ENCODE assay signal across 22 cellular contexts in genomic region chr6:35679399-35679798, GRCh38. TPM values are rescaled to one million over a fixed set of nuclear protein-coding genes. Genes with fewer than 3 reads are reported as not detected.
DNase-seq lines count a peak whose midpoint lies in the region; ATAC-seq and TF ChIP-seq lines count a peak whose summit lies in the region.
"Had no signal": no experiment of that assay in that cellular context is flagged by ENCODE, and none has a peak within 500 bp of the region (broad histone marks: within the 10 kb centered on the region; RNA-seq: fewer than 3 reads in every experiment).

No MANE protein-coding gene starts in this region.

- H4K20me1 ChIP-seq in mammary epithelial cell (ENCODE audit: insufficient read depth, low read length): no peaks in the 10 kb centered on the region

- H3K4me2 ChIP-seq in mammary epithelial cell (ENCODE audit: insufficient read depth, low read depth, low read length): no peak overlapping the region

- POLR2A ChIA-PET in activated CD4-positive, alpha-beta memory T cell treated with anti-CD3 and anti-CD28 coated beads for 36 hours (lab: Charles Lee): interaction anchor here (2.7 kb wide), 1 partner anchor 12 kb away, joined by 12 read pairs; no protein-coding TSS in a partner anchor
- POLR2A ChIA-PET in activated CD4-positive, alpha-beta memory T cell treated with anti-CD3 and anti-CD28 coated beads, Interleukin-2, amount 10 ng/mL, durations not matched to agents 7 days and 5 days (lab: Charles Lee): interaction anchor here (0.6 to 2.4 kb wide), 2 partner anchors 10 kb away, joined by 4 to 9 read pairs; no protein-coding TSS in a partner anchor
- POLR2A ChIA-PET in MCF 10A (lab: Yijun Ruan, JAX): interaction anchor here (0.9 to 25.9 kb wide), 7 partner anchors 5 to 89 kb away, joined by 3 to 1351 read pairs (median 137); partner anchors contain the start of genes ARMC12 and FKBP5
- POLR2A ChIA-PET in GM10248 (lab: Yijun Ruan, JAX): no interaction called here

- no peaks in the 10 kb centered on the region for H3K27me3 Mint-ChIP-seq in activated CD4-positive, alpha-beta memory T cell treated with anti-CD3 and anti-CD28 coated beads for 36 hours
- no peaks in the 10 kb centered on the region for H3K27me3 Mint-ChIP-seq in activated CD4-positive, alpha-beta memory T cell treated with anti-CD3 and anti-CD28 coated beads, Interleukin-2, amount 10 ng/mL, durations not matched to agents 7 days and 5 days
- no peaks in the 10 kb centered on the region for H3K27me3 Mint-ChIP-seq in MCF 10A (ENCODE audit: insufficient read depth, unreplicated experiment)
- no peaks in the 10 kb centered on the region for H3K27me3 Mint-ChIP-seq in activated T-helper 17 cell treated with anti-CD3 and anti-CD28 coated beads, Interleukin-2, amount 50 U/mL, for 72 hours

- in situ Hi-C loops in mammary epithelial cell (cut with MboI; ENCODE audit: low sequenced_read_pairs in 2 of 2): no loop called here

- H3K9ac ChIP-seq in mammary epithelial cell (ENCODE audit: insufficient read depth, low read length): no peak overlapping the region

- H3K9me3 Mint-ChIP-seq in activated CD4-positive, alpha-beta memory T cell treated with anti-CD3 and anti-CD28 coated beads for 36 hours: peaks cover 2% of the 10 kb centered on the region
- H3K9me3 Mint-ChIP-seq in activated CD4-positive, alpha-beta memory T cell treated with anti-CD3 and anti-CD28 coated beads, Interleukin-2, amount 10 ng/mL, durations not matched to agents 7 days and 5 days: peaks cover 2% of the 10 kb centered on the region
- no peaks in the 10 kb centered on the region for H3K9me3 Mint-ChIP-seq in MCF 10A (ENCODE audit: unreplicated experiment)
- H3K9me3 Mint-ChIP-seq in activated T-helper 17 cell treated with anti-CD3 and anti-CD28 coated beads, Interleukin-2, amount 50 U/mL, for 72 hours: no peaks in the 10 kb centered on the region

- H3K36me3 Mint-ChIP-seq in activated CD4-positive, alpha-beta memory T cell treated with anti-CD3 and anti-CD28 coated beads for 36 hours: peaks cover 28% of the 10 kb centered on the region
- H3K36me3 Mint-ChIP-seq in activated CD4-positive, alpha-beta memory T cell treated with anti-CD3 and anti-CD28 coated beads, Interleukin-2, amount 10 ng/mL, durations not matched to agents 7 days and 5 days (ENCODE audit: low read depth): peaks cover 31% of the 10 kb centered on the region
- peaks cover 100% of the 10 kb centered on the region for H3K36me3 Mint-ChIP-seq in MCF 10A (ENCODE audit: insufficient read depth, unreplicated experiment)
- H3K36me3 Mint-ChIP-seq in activated T-helper 17 cell treated with anti-CD3 and anti-CD28 coated beads, Interleukin-2, amount 50 U/mL, for 72 hours (ENCODE audit: low read depth): peaks cover 59% of the 10 kb centered on the region

- CTCF ChIA-PET in activated CD4-positive, alpha-beta memory T cell treated with anti-CD3 and anti-CD28 coated beads for 36 hours (lab: Charles Lee): interaction anchor here (1.2 to 6.5 kb wide), 2 partner anchors 57 to 95 kb away, joined by 3 to 45 read pairs; partner anchors contain the start of gene ARMC12
- CTCF ChIA-PET in activated CD4-positive, alpha-beta memory T cell treated with anti-CD3 and anti-CD28 coated beads, Interleukin-2, amount 10 ng/mL, durations not matched to agents 7 days and 5 days (lab: Charles Lee): interaction anchor here (4.2 kb wide), 1 partner anchor 58 kb away, joined by 22 read pairs; the partner anchor contains the start of gene ARMC12
- CTCF ChIA-PET in MCF 10A (lab: Yijun Ruan, JAX): interaction anchor here (0.7 kb wide), 2 partner anchors 56 to 57 kb away, joined by 3 read pairs; partner anchors contain the start of gene ARMC12
- CTCF ChIA-PET in mammary epithelial cell (lab: Charles Lee; ENCODE audit: low non-redundant PET): no interaction called here
- CTCF ChIA-PET in GM10248 (lab: Yijun Ruan, JAX): interaction anchor here (4.3 kb wide), 1 partner anchor 57 kb away, joined by 13 read pairs; the partner anchor contains the start of gene ARMC12

- peak overlapping the region; percentile 40 for H3K27ac Mint-ChIP-seq in activated CD4-positive, alpha-beta memory T cell treated with anti-CD3 and anti-CD28 coated beads for 36 hours
- H3K27ac Mint-ChIP-seq in activated CD4-positive, alpha-beta memory T cell treated with anti-CD3 and anti-CD28 coated beads, Interleukin-2, amount 10 ng/mL, durations not matched to agents 7 days and 5 days: no peak overlapping the region
- H3K27ac Mint-ChIP-seq in MCF 10A (ENCODE audit: low read depth, unreplicated experiment): no peak overlapping the region
- peak overlapping the region; percentile 80 for H3K27ac Mint-ChIP-seq in activated T-helper 17 cell treated with anti-CD3 and anti-CD28 coated beads, Interleukin-2, amount 50 U/mL, for 72 hours

- H3K9me3 ChIP-seq in mammary epithelial cell (replicated peaks; ENCODE audit: insufficient read depth, low read length) (peaks cover 2% of the 10 kb centered on the region), psoas muscle (no peaks in the 10 kb centered on the region)
- H3K9me3 ChIP-seq: SJCRH30 had no signal

- no peak overlapping the region for H3K27ac ChIP-seq in mammary epithelial cell (ENCODE audit: insufficient read depth, low read depth, low read length)
- peak overlapping the region; percentile 8 for H3K27ac ChIP-seq in psoas muscle
- H3K27ac ChIP-seq: 22Rv1, SJCRH30 had no signal

- H3K4me3 Mint-ChIP-seq in activated CD4-positive, alpha-beta memory T cell treated with anti-CD3 and anti-CD28 coated beads for 36 hours: no peak overlapping the region
- H3K4me3 Mint-ChIP-seq in activated CD4-positive, alpha-beta memory T cell treated with anti-CD3 and anti-CD28 coated beads, Interleukin-2, amount 10 ng/mL, durations not matched to agents 7 days and 5 days: no peak overlapping the region
- H3K4me3 Mint-ChIP-seq in MCF 10A (ENCODE audit: unreplicated experiment): peak overlapping the region; percentile 52
- H3K4me3 Mint-ChIP-seq in activated T-helper 17 cell treated with anti-CD3 and anti-CD28 coated beads, Interleukin-2, amount 50 U/mL, for 72 hours: peak overlapping the region; percentile 71

- WGBS in mammary epithelial cell (ENCODE audit: low coverage, missing lambda C conversion rate): 100% methylated on average over 1 of the region's 1 CpG
- 98 to 100% (median 98%) methylated on average over 1 of the region's 1 CpG for WGBS in psoas muscle, 3 donors

- DNase-seq in activated CD4-positive, alpha-beta memory T cell treated with anti-CD3 and anti-CD28 coated beads for 36 hours: no peak
- DNase-seq in activated CD4-positive, alpha-beta memory T cell treated with anti-CD3 and anti-CD28 coated beads, Interleukin-2, amount 10 ng/mL, durations not matched to agents 7 days and 5 days: no peak
- DNase-seq in MCF 10A (ENCODE audit: unreplicated experiment) (no peak), mammary epithelial cell (no peak), psoas muscle (no peak), AG20443 (ENCODE audit: low spot score) (no peak), GM10248 (ENCODE audit: extremely low spot score) (no peak)
- DNase-seq: AML-193, C1 segment of cervical spinal cord, EL, GF-D8, H7, IMR-90, NCI-H1694, NCI-H2081, NCI-H2171, NCI-H345, NCI-H524, SJCRH30 had no signal

- H3K79me2 ChIP-seq in mammary epithelial cell (ENCODE audit: insufficient read depth, low read length): peaks cover 98% of the 10 kb centered on the region

- TF ChIP-seq CTCF in MCF 10A (IDR thresholded peaks at IDR 0.05; ENCODE audit: unreplicated experiment) (no peak), mammary epithelial cell (conservative IDR thresholded peaks at IDR 0.05 in 1 of 2, IDR thresholded peaks at IDR 0.05 in 1 of 2; ENCODE audit: extremely low read depth in 1 of 2, insufficient read depth in 1 of 2, low read depth in 1 of 2, low read length in 2 of 2) (no peak), psoas muscle (IDR thresholded peaks at IDR 0.05) (no peak), GM10248 (IDR thresholded peaks at IDR 0.05; ENCODE audit: control extremely low read depth, extremely low read depth, low read depth, missing control alignments) (no peak)

- intact Hi-C loops in activated CD4-positive, alpha-beta memory T cell treated with anti-CD3 and anti-CD28 coated beads for 36 hours (cut with micrococcal nuclease): no loop called here
- intact Hi-C loops in MCF 10A (cut with micrococcal nuclease): no loop called here
- intact Hi-C loops in mammary epithelial cell (cut with micrococcal nuclease): no loop called here
- intact Hi-C loops in psoas muscle (cut with DNase I): no loop called here

- dilution Hi-C loops in mammary epithelial cell (cut with HindIII; ENCODE audit: low sequenced_read_pairs): no loop called here

- no peak overlapping the region for H2AFZ ChIP-seq in mammary epithelial cell (ENCODE audit: low read depth, low read length)

- H3K36me3 ChIP-seq in mammary epithelial cell (ENCODE audit: insufficient read depth, low read length) (peaks cover 28% of the 10 kb centered on the region), psoas muscle (ENCODE audit: insufficient read depth in 1 of 2, low read depth in 1 of 2) (peaks cover 2 to 44% of the 10 kb centered on the region in 2 donors)
- H3K36me3 ChIP-seq: SJCRH30 had no signal

- BruUV-seq in MCF 10A (replicated peaks; lab: Mats Ljungman, UMichigan) (no TSS peak), mammary epithelial cell (replicated peaks; lab: Mats Ljungman, UMichigan) (no TSS peak)

- H3K4me1 ChIP-seq in mammary epithelial cell (ENCODE audit: insufficient read depth, low read length): peaks cover 10% of the 10 kb centered on the region
- peaks cover 79% of the 10 kb centered on the region for H3K4me1 ChIP-seq in psoas muscle
- H3K4me1 ChIP-seq: SJCRH30 had no signal

- H3K27me3 ChIP-seq in mammary epithelial cell (ENCODE audit: insufficient read depth, low read length) (no peaks in the 10 kb centered on the region), psoas muscle (ENCODE audit: insufficient read depth in 3 of 3, low read length in 2 of 3) (no peaks in the 10 kb centered on the region)
- H3K27me3 ChIP-seq: SJCRH30 had no signal

- H3K4me3 ChIP-seq in mammary epithelial cell (replicated peaks in 1 of 3; ENCODE audit: insufficient read depth in 1 of 3, low read depth in 2 of 3, low read length in 3 of 3) (no peak overlapping the region), psoas muscle (no peak overlapping the region)
- H3K4me3 ChIP-seq: SJCRH30 had no signal

- ATAC-seq in activated T-helper 17 cell treated with anti-CD3 and anti-CD28 coated beads, Interleukin-2, amount 50 U/mL, for 72 hours (replicated peaks): no peak
- ATAC-seq in psoas muscle: no peak
- ATAC-seq: Panc1 had no signal

- H3K4me1 Mint-ChIP-seq in activated CD4-positive, alpha-beta memory T cell treated with anti-CD3 and anti-CD28 coated beads for 36 hours (ENCODE audit: low read depth): peaks cover 71% of the 10 kb centered on the region
- peaks cover 41% of the 10 kb centered on the region for H3K4me1 Mint-ChIP-seq in activated CD4-positive, alpha-beta memory T cell treated with anti-CD3 and anti-CD28 coated beads, Interleukin-2, amount 10 ng/mL, durations not matched to agents 7 days and 5 days
- H3K4me1 Mint-ChIP-seq in MCF 10A (ENCODE audit: insufficient read depth, unreplicated experiment): peaks cover 50% of the 10 kb centered on the region
- H3K4me1 Mint-ChIP-seq in activated T-helper 17 cell treated with anti-CD3 and anti-CD28 coated beads, Interleukin-2, amount 50 U/mL, for 72 hours: peaks cover 45% of the 10 kb centered on the region

RNA-seq across cellular contexts. Expression of gene FKBP5, which starts 9.3 kb away (rescaled TPM):
- 100 to 1,000 TPM; 111 to 112 TPM for total RNA-seq in activated CD4-positive, alpha-beta memory T cell treated with anti-CD3 and anti-CD28 coated beads for 36 hours
- total RNA-seq in activated CD4-positive, alpha-beta memory T cell treated with anti-CD3 and anti-CD28 coated beads, Interleukin-2, amount 10 ng/mL, durations not matched to agents 7 days and 5 days: 10 to 100 TPM; 51.1 to 51.5 TPM
- total RNA-seq in MCF 10A (2022): 304 and 387 TPM in 2 replicates
- total RNA-seq in mammary epithelial cell: 10 to 100 TPM; 60.7 to 97.9 TPM
- polyA plus RNA-seq in mammary epithelial cell: 57.9 TPM
- polyA minus RNA-seq in mammary epithelial cell: 96.0 TPM
- 100 to 1,000 TPM in 1 of 2 donors, 10 to 100 TPM in 1; 39.9 to 101 TPM for total RNA-seq in activated T-helper 17 cell treated with anti-CD3 and anti-CD28 coated beads, Interleukin-2, amount 50 U/mL, for 72 hours
- 1,000 to 10,000 TPM in 1 of 4 donors, 100 to 1,000 TPM in 2, 10 to 100 TPM in 1; 56.5 to 1,905 (median 378) TPM for total RNA-seq in psoas muscle
- polyA plus RNA-seq in psoas muscle: 100 to 1,000 TPM; 296 to 849 (median 675) TPM
- total RNA-seq: SJCRH30 had no signal

RNA-seq across cellular contexts. Expression of gene ARMC12, which starts 57.4 kb away (rescaled TPM):
- 1 to 10 TPM; 1.5 to 1.6 TPM for total RNA-seq in activated CD4-positive, alpha-beta memory T cell treated with anti-CD3 and anti-CD28 coated beads for 36 hours
- total RNA-seq in activated CD4-positive, alpha-beta memory T cell treated with anti-CD3 and anti-CD28 coated beads, Interleukin-2, amount 10 ng/mL, durations not matched to agents 7 days and 5 days: 1 to 10 TPM in 1 of 2 experiments, under 1 TPM in 1; 0.40 to 1.3 TPM
- total RNA-seq in MCF 10A (2022): 2.3 and 2.6 TPM in 2 replicates
- under 1 TPM in 1 of 2 donors, not detected in 1; 0.73 TPM for total RNA-seq in mammary epithelial cell
- polyA plus RNA-seq in mammary epithelial cell: 0.32 TPM
- not detected for polyA minus RNA-seq in mammary epithelial cell
- 1 to 10 TPM; 1.8 to 1.9 TPM for total RNA-seq in activated T-helper 17 cell treated with anti-CD3 and anti-CD28 coated beads, Interleukin-2, amount 50 U/mL, for 72 hours
- total RNA-seq in psoas muscle: under 1 TPM in 3 of 4 donors, not detected in 1; 0.36 to 0.74 (median 0.58) TPM
- polyA plus RNA-seq in psoas muscle: 10 to 100 TPM in 1 of 3 donors, under 1 TPM in 1, not detected in 1; 0.25 to 15.5 TPM
- total RNA-seq: SJCRH30 had no signal

Comparison
In these comparisons a context has a peak if more than half of its experiments do, and no peak if none do; other contexts are left out.
1. H3K27ac Mint-ChIP-seq: peak in activated CD4-positive, alpha-beta memory T cell treated with anti-CD3 and anti-CD28 coated beads for 36 hours (single experiment) and activated T-helper 17 cell treated with anti-CD3 and anti-CD28 coated beads, Interleukin-2, amount 50 U/mL, for 72 hours (single experiment); none in activated CD4-positive, alpha-beta memory T cell treated with anti-CD3 and anti-CD28 coated beads, Interleukin-2, amount 10 ng/mL, durations not matched to agents 7 days and 5 days (single experiment) and MCF 10A (single experiment).
2. H3K4me3 Mint-ChIP-seq: peak in MCF 10A (single experiment) and activated T-helper 17 cell treated with anti-CD3 and anti-CD28 coated beads, Interleukin-2, amount 50 U/mL, for 72 hours (single experiment); none in activated CD4-positive, alpha-beta memory T cell treated with anti-CD3 and anti-CD28 coated beads for 36 hours (single experiment) and activated CD4-positive, alpha-beta memory T cell treated with anti-CD3 and anti-CD28 coated beads, Interleukin-2, amount 10 ng/mL, durations not matched to agents 7 days and 5 days (single experiment).